28 cellular contexts compared by ENCODE assay signal in the genomic region with DNA sequence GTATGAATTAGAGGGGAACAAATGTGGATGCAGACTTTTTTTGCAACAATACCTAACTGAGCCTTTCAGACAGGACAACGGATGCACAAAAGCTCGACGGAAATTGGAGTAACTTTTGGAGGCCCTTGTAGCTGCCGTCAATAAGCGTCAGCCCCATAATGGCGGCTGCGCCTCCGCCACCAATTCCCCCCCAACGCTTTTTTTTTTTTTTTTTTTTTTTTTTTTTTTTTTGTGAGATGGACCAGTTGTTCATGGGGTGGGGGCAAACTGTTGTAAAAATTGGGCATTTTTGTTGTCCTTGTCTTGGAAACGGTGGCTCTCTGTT.
DNase-seq lines count a peak whose midpoint lies in the region; ATAC-seq and TF ChIP-seq lines count a peak whose summit lies in the region.
"Had no signal": no experiment of that assay in that cellular context is flagged by ENCODE, and none has a peak within 500 bp of the region (broad histone marks: within the 10 kb centered on the region; RNA-seq: fewer than 3 reads in every experiment).

No MANE protein-coding gene starts in this region.

- H3K9me3 ChIP-seq in PC-9 (ENCODE audit: insufficient read depth, low read depth) (no peaks in the 10 kb centered on the region), iPS DF 6.9 (ENCODE audit: control insufficient read depth, insufficient read depth, low read length) (no peaks in the 10 kb centered on the region), parathyroid adenoma (ENCODE audit: control insufficient read depth, low read length) (no peaks in the 10 kb centered on the region), Karpas-422 (ENCODE audit: low read length) (no peaks in the 10 kb centered on the region)
- H3K9me3 ChIP-seq: left lung had no signal

- H2AFZ ChIP-seq in PC-9 (no peak overlapping the region), parathyroid adenoma (peak overlapping the region; percentile 38), Karpas-422 (ENCODE audit: low read length) (no peak overlapping the region)

- no TSS peak for BruUV-seq in PC-9 (replicated peaks; lab: Mats Ljungman, UMichigan)

- intact Hi-C loops in PC-9 (cut with micrococcal nuclease; ENCODE audit: unreplicated experiment): no loop called here

- DNase-seq in NCI-H2227 treated with DMSO at 0.1 percent for 48 hours (lab: John Stamatoyannopoulos, UW) (peak; percentile 44), NCI-H2227 (lab: John Stamatoyannopoulos, UW; ENCODE audit: unreplicated experiment) (no peak), PC-9 (no peak), iPS DF 6.9 (ENCODE audit: low read depth, low spot score) (no peak), Karpas-422 (no peak), inferior parietal cortex (ENCODE audit: extremely low spot score) (no peak)
- DNase-seq: activated CD4-positive, alpha-beta T cell treated with anti-CD3 and anti-CD28 coated beads for 48 hours; activated naive CD4-positive, alpha-beta T cell treated with Interleukin-2 at 50 U/mL for 16 hours; amniotic stem cell; CD8-positive, alpha-beta memory T cell; central memory CD4-positive, alpha-beta T cell; DMS153; GOT3; immature natural killer cell; left lung; midbrain; NCI-H1105; NCI-H2029; NCI-H226; stimulated activated CD4-positive, alpha-beta T cell treated with anti-CD3 and anti-CD28 coated beads, Interleukin-1b, Interleukin-23, amount 100 ng/mL, for 48 hours; T-helper 17 cell had no signal

- POLR2A ChIA-PET in PC-9 (lab: Charles Lee; ENCODE audit: unreplicated experiment): no interaction called here

- H3K4me2 ChIP-seq in PC-9 (peak overlapping the region; percentile 69; the same call in 1 of the 2 replicates), parathyroid adenoma (ENCODE audit: low read length) (no peak overlapping the region), Karpas-422 (ENCODE audit: low read depth, low read length, poor library complexity, severe bottlenecking) (no peak overlapping the region)

- H3K9ac ChIP-seq in parathyroid adenoma (no peak overlapping the region), Karpas-422 (ENCODE audit: low read length) (no peak overlapping the region)

- CTCF ChIA-PET in PC-9 (lab: Charles Lee): interaction anchor here (0.6 kb wide), 2 partner anchors 149 to 460 kb away, joined by 3 to 4 read pairs; no protein-coding TSS in a partner anchor

- H3K4me3 ChIP-seq in PC-9 (no peak overlapping the region; the same call in 1 of the 2 replicates), iPS DF 6.9 (ENCODE audit: low read length) (peak overlapping the region; percentile 20; the same call in 1 of the 2 replicates), parathyroid adenoma (ENCODE audit: low read depth, low read length) (no peak overlapping the region), Karpas-422 (ENCODE audit: low read length) (no peak overlapping the region)
- H3K4me3 ChIP-seq: left lung, SK-N-MC, skin epidermis had no signal

- H3K27me3 ChIP-seq in PC-9 (ENCODE audit: insufficient read depth, low read depth) (peaks cover 11% of the 10 kb centered on the region; the same call in 1 of the 2 replicates), iPS DF 6.9 (ENCODE audit: control insufficient read depth, insufficient read depth, low read length) (peaks cover 1% of the 10 kb centered on the region; the same call in 1 of the 2 replicates), parathyroid adenoma (ENCODE audit: control insufficient read depth, insufficient read depth, low read length) (peaks cover 8% of the 10 kb centered on the region), Karpas-422 (ENCODE audit: low read length) (no peaks in the 10 kb centered on the region)

- H3K4me1 ChIP-seq in PC-9 (replicated peaks; ENCODE audit: insufficient read depth) (no peaks in the 10 kb centered on the region), iPS DF 6.9 (ENCODE audit: control insufficient read depth, insufficient read depth, low read length) (peaks cover 10% of the 10 kb centered on the region; the same call in 1 of the 2 replicates), parathyroid adenoma (no peaks in the 10 kb centered on the region), Karpas-422 (ENCODE audit: low read length) (no peaks in the 10 kb centered on the region)

- no peaks in the 10 kb centered on the region for H4K20me1 ChIP-seq in PC-9 (ENCODE audit: insufficient read depth)
- H4K20me1 ChIP-seq in Karpas-422 (ENCODE audit: insufficient read depth, low read depth, low read length): no peaks in the 10 kb centered on the region

- H3K9me2 ChIP-seq in PC-9 (ENCODE audit: insufficient read depth) (no peaks in the 10 kb centered on the region), Karpas-422 (replicated peaks; ENCODE audit: insufficient read depth, low read length) (no peaks in the 10 kb centered on the region)

- no peak for TF ChIP-seq CTCF in PC-9 (conservative IDR thresholded peaks at IDR 0.05)
- TF ChIP-seq CTCF in parathyroid adenoma (IDR thresholded peaks at IDR 0.05): no peak

- no peaks in the 10 kb centered on the region for H3F3A ChIP-seq in PC-9 (ENCODE audit: insufficient read depth, low read depth)

- H3K27ac ChIP-seq in PC-9 (no peak overlapping the region), iPS DF 6.9 (ENCODE audit: low read length) (no peak overlapping the region), parathyroid adenoma (no peak overlapping the region), Karpas-422 (ENCODE audit: low read length) (no peak overlapping the region)
- H3K27ac ChIP-seq: 22Rv1, HL-60, left lung, RWPE1, SK-N-MC, skin epidermis had no signal

- H3K79me2 ChIP-seq in PC-9 (ENCODE audit: low read depth) (no peaks in the 10 kb centered on the region), parathyroid adenoma (no peaks in the 10 kb centered on the region), Karpas-422 (ENCODE audit: low read length) (no peaks in the 10 kb centered on the region)

- no peaks in the 10 kb centered on the region for H3K36me3 ChIP-seq in PC-9 (ENCODE audit: low read depth)
- H3K36me3 ChIP-seq in iPS DF 6.9 (ENCODE audit: control insufficient read depth, insufficient read depth, low read length): no peaks in the 10 kb centered on the region
- no peaks in the 10 kb centered on the region for H3K36me3 ChIP-seq in parathyroid adenoma (ENCODE audit: control insufficient read depth, insufficient read depth, low read length)
- H3K36me3 ChIP-seq in Karpas-422 (ENCODE audit: insufficient read depth, low read length): no peaks in the 10 kb centered on the region
- H3K36me3 ChIP-seq: left lung had no signal

- WGBS in iPS DF 6.9 (ENCODE audit: insufficient coverage, insufficient read length): no CpG with 5 or more reads among the region's 10 CpGs

- ATAC-seq in GM18873 (IDR thresholded peaks at IDR 0.05; ENCODE audit: low FRiP score, unreplicated experiment): no peak
- ATAC-seq: T-helper 17 cell had no signal
